Comparison of ENCODE assay signal across 19 cellular contexts in genomic region chr2:180050246-180050645, GRCh38. TPM values are rescaled to one million over a fixed set of nuclear protein-coding genes. Genes with fewer than 3 reads are reported as not detected.
DNase-seq lines count a peak whose midpoint lies in the region; ATAC-seq, FAIRE-seq and TF ChIP-seq lines count a peak whose summit lies in the region.
"Had no signal": no experiment of that assay in that cellular context is flagged by ENCODE, and none has a peak within 500 bp of the region (broad histone marks: within the 10 kb centered on the region; RNA-seq: fewer than 3 reads in every experiment).

No MANE protein-coding gene starts in this region.

- no peak for TF ChIP-seq POLR2A in prostate gland (IDR thresholded peaks at IDR 0.05)

- DNase-seq in EL (peak; percentile 24), PC-9 (no peak), epithelial cell of esophagus (ENCODE audit: low read depth) (peak; percentile 2), foreskin fibroblast (peak; percentile 41 to 83), Right ventricle myocardium superior (no peak), prostate gland (ENCODE audit: low spot score) (no peak), frontal cortex (ENCODE audit: low spot score in 2 of 2) (no peak)
- DNase-seq: DMS79 treated with DMSO at 0.1 percent for 48 hours, GDM1, KBM-7, NCI-H1417 treated with DMSO at 0.1 percent for 48 hours, NCI-H187 treated with DMSO at 0.1 percent for 48 hours, NCI-H2227 treated with DMSO at 0.1 percent for 48 hours, NCI-H510A treated with DMSO at 0.1 percent for 48 hours, NCI-H82, PC-3 had no signal

- no peaks in the 10 kb centered on the region for H3F3A ChIP-seq in PC-9 (ENCODE audit: insufficient read depth, low read depth)

- no peak overlapping the region for H3K4me3 ChIP-seq in PC-9
- no peak overlapping the region for H3K4me3 ChIP-seq in epithelial cell of esophagus (ENCODE audit: low read length)
- H3K4me3 ChIP-seq in foreskin fibroblast (ENCODE audit: low read depth in 1 of 2, low read length in 2 of 2) = no peak overlapping the region
- no peak overlapping the region for H3K4me3 ChIP-seq in prostate gland
- H3K4me3 ChIP-seq: GM12878 had no signal

- intact Hi-C loops in PC-9 (cut with micrococcal nuclease; ENCODE audit: unreplicated experiment) (no loop called here), Right ventricle myocardium superior (cut with DNase I) (no loop called here), prostate gland (cut with DNase I) (no loop called here)

- WGBS in prostate gland = 87% methylated on average over 3 of the region's 3 CpGs

- no peak for ATAC-seq in Right ventricle myocardium superior (ENCODE audit: poor library complexity)
- no peak for ATAC-seq in HG03469 (IDR thresholded peaks at IDR 0.05; ENCODE audit: unreplicated experiment)
- ATAC-seq: GM12878, PC-3 had no signal

- H3K27ac ChIP-seq in PC-9 (no peak overlapping the region), prostate gland (no peak overlapping the region)
- H3K27ac ChIP-seq: RWPE1 had no signal

- no peaks in the 10 kb centered on the region for H3K36me3 ChIP-seq in PC-9 (ENCODE audit: low read depth)
- no peaks in the 10 kb centered on the region for H3K36me3 ChIP-seq in prostate gland

- H3K27me3 ChIP-seq in PC-9 (ENCODE audit: insufficient read depth, low read depth) (no peaks in the 10 kb centered on the region), prostate gland (replicated peaks; ENCODE audit: insufficient read depth) (no peaks in the 10 kb centered on the region)

- no TSS peak for BruUV-seq in PC-9 (replicated peaks; lab: Mats Ljungman, UMichigan)

- CTCF ChIA-PET in PC-9 (lab: Charles Lee) = interaction anchor here (0.7 kb wide), 1 partner anchor 9 kb away, joined by 5 read pairs; no protein-coding TSS in a partner anchor

- POLR2A ChIA-PET in PC-9 (lab: Charles Lee; ENCODE audit: unreplicated experiment) = no interaction called here

- no peaks in the 10 kb centered on the region for H3K4me1 ChIP-seq in PC-9 (replicated peaks; ENCODE audit: insufficient read depth)
- no peaks in the 10 kb centered on the region for H3K4me1 ChIP-seq in prostate gland (replicated peaks)

- H3K9me2 ChIP-seq in PC-9 (ENCODE audit: insufficient read depth) = no peaks in the 10 kb centered on the region; the same call in 1 of the 2 replicates

- no peaks in the 10 kb centered on the region for H3K9me3 ChIP-seq in PC-9 (ENCODE audit: insufficient read depth, low read depth)
- no peaks in the 10 kb centered on the region for H3K9me3 ChIP-seq in prostate gland

- FAIRE-seq in frontal cortex (lab: Jason Lieb, UNC) = no peak
- FAIRE-seq: GM12878 had no signal

- no peak for TF ChIP-seq CTCF in PC-9 (conservative IDR thresholded peaks at IDR 0.05)
- TF ChIP-seq CTCF in epithelial cell of esophagus (IDR thresholded peaks at IDR 0.05; ENCODE audit: insufficient read depth, low read depth, low read length, missing control alignments) = no peak
- TF ChIP-seq CTCF in foreskin fibroblast (IDR thresholded peaks at IDR 0.05; ENCODE audit: low read depth, low read length) = no peak
- TF ChIP-seq CTCF in prostate gland (IDR thresholded peaks at IDR 0.05) = no peak

- no peak overlapping the region for H3K4me2 ChIP-seq in PC-9

- H4K20me1 ChIP-seq in PC-9 (ENCODE audit: insufficient read depth) = no peaks in the 10 kb centered on the region

- peak overlapping the region; percentile 5; the same call in 1 of the 2 replicates for H2AFZ ChIP-seq in PC-9

- no peaks in the 10 kb centered on the region for H3K79me2 ChIP-seq in PC-9 (ENCODE audit: low read depth)

RNA-seq across cellular contexts. Expression of gene CWC22, which starts 43.1 kb away (rescaled TPM):
- total RNA-seq in PC-9 (2021) (31.2 and 35.2 TPM in 2 replicates), Right ventricle myocardium superior (11.6 TPM), prostate gland (10 to 100 TPM; 16.3 to 17.8 TPM), frontal cortex (26.1 TPM)

Comparison
In these comparisons a context has a peak if more than half of its experiments do, and no peak if none do; other contexts are left out.
1. DNase-seq: peak in EL (single experiment), epithelial cell of esophagus (single experiment) and foreskin fibroblast (2 of 2); none in PC-9 (0 of 2), Right ventricle myocardium superior (single experiment), prostate gland (single experiment) and frontal cortex (0 of 2).